28 cellular contexts compared by ENCODE assay signal in genomic region chr13:49777746-49778614, GRCh38. TPM values are rescaled to one million over a fixed set of nuclear protein-coding genes. Genes with fewer than 3 reads are reported as not detected.
A peak's percentile ranks its signal among the peaks of the same experiment; 100 is the strongest.
DNase-seq lines count a peak whose midpoint lies in the region; ATAC-seq, FAIRE-seq and TF ChIP-seq lines count a peak whose summit lies in the region.
"Had no signal": no experiment of that assay in that cellular context is flagged by ENCODE, and none has a peak within 500 bp of the region (broad histone marks: within the 10 kb centered on the region; RNA-seq: fewer than 3 reads in every experiment).

No MANE protein-coding gene starts in this region.

- H3K4me3 Mint-ChIP-seq in CD8-positive, alpha-beta T cell = no peak overlapping the region
- H3K4me3 Mint-ChIP-seq in activated naive CD8-positive, alpha-beta T cell treated with anti-CD3 and anti-CD28 coated beads, Interleukin-2, amount 50 U/mL, for 24 hours = peak overlapping the region; percentile 18
- H3K4me3 Mint-ChIP-seq: activated CD8-positive, alpha-beta T cell treated with anti-CD3 and anti-CD28 coated beads for 36 hours; neural progenitor cell; stimulated activated memory B cell treated with anti-CD40 and anti-IgM and Interleukin-4, amounts not matched to agents 10 μg/mL and 1 μg/mL and 100 μg/mL, for 72 hours; WTC11 had no signal

- no peaks in the 10 kb centered on the region for H3K9me3 Mint-ChIP-seq in CD8-positive, alpha-beta T cell
- H3K9me3 Mint-ChIP-seq in activated naive CD8-positive, alpha-beta T cell treated with anti-CD3 and anti-CD28 coated beads, Interleukin-2, amount 50 U/mL, for 24 hours = no peaks in the 10 kb centered on the region
- H3K9me3 Mint-ChIP-seq: activated CD8-positive, alpha-beta T cell treated with anti-CD3 and anti-CD28 coated beads for 36 hours; neural progenitor cell; stimulated activated memory B cell treated with anti-CD40 and anti-IgM and Interleukin-4, amounts not matched to agents 10 μg/mL and 1 μg/mL and 100 μg/mL, for 72 hours; WTC11 had no signal

- no peaks in the 10 kb centered on the region for H3K27me3 ChIP-seq in CD8-positive, alpha-beta T cell (ENCODE audit: insufficient read depth, low read length)
- H3K27me3 ChIP-seq: body of pancreas, dorsolateral prefrontal cortex, neural progenitor cell, Peyer's patch had no signal

- ATAC-seq in CD8-positive, alpha-beta T cell = peak; percentile 31
- no peak for ATAC-seq in activated naive CD8-positive, alpha-beta T cell treated with anti-CD3 and anti-CD28 coated beads, Interleukin-2, amount 50 U/mL, for 24 hours
- ATAC-seq in left colon (peak; percentile 65), HG03354 (IDR thresholded peaks at IDR 0.05; ENCODE audit: poor library complexity, severe bottlenecking, unreplicated experiment) (no peak)
- ATAC-seq: activated CD8-positive, alpha-beta T cell treated with anti-CD3 and anti-CD28 coated beads for 36 hours; body of pancreas; sciatic nerve; stimulated activated memory B cell treated with anti-CD40 and anti-IgM and Interleukin-4, amounts not matched to agents 10 μg/mL and 1 μg/mL and 100 μg/mL, for 72 hours; WTC11 had no signal

- peak; percentile 55 for FAIRE-seq in GM18507 (lab: Jason Lieb, UNC)

- peak overlapping the region; percentile 12 for H3K27ac Mint-ChIP-seq in CD8-positive, alpha-beta T cell
- H3K27ac Mint-ChIP-seq in activated naive CD8-positive, alpha-beta T cell treated with anti-CD3 and anti-CD28 coated beads, Interleukin-2, amount 50 U/mL, for 24 hours = peak overlapping the region; percentile 83
- H3K27ac Mint-ChIP-seq: activated CD8-positive, alpha-beta T cell treated with anti-CD3 and anti-CD28 coated beads for 36 hours; neural progenitor cell; stimulated activated memory B cell treated with anti-CD40 and anti-IgM and Interleukin-4, amounts not matched to agents 10 μg/mL and 1 μg/mL and 100 μg/mL, for 72 hours had no signal

- no peaks in the 10 kb centered on the region for H3K36me3 Mint-ChIP-seq in CD8-positive, alpha-beta T cell
- peaks cover 4% of the 10 kb centered on the region for H3K36me3 Mint-ChIP-seq in activated naive CD8-positive, alpha-beta T cell treated with anti-CD3 and anti-CD28 coated beads, Interleukin-2, amount 50 U/mL, for 24 hours (ENCODE audit: low read depth)
- H3K36me3 Mint-ChIP-seq: WTC11 had no signal

- TF ChIP-seq CTCF in CD8-positive, alpha-beta T cell (IDR thresholded peaks at IDR 0.05) = no peak

- intact Hi-C loops in CD8-positive, alpha-beta T cell (cut with DNase I, micrococcal nuclease) = no loop called here
- intact Hi-C loops in left colon (cut with DNase I, micrococcal nuclease) = no loop called here

- no peak overlapping the region for H3K4me3 ChIP-seq in CD8-positive, alpha-beta T cell (ENCODE audit: low read depth, low read length)
- H3K4me3 ChIP-seq: body of pancreas, dorsolateral prefrontal cortex, lower lobe of right lung, neural progenitor cell, Peyer's patch had no signal

- no peak overlapping the region for H3K27ac ChIP-seq in CD8-positive, alpha-beta T cell (ENCODE audit: low read depth, low read length)
- H3K27ac ChIP-seq: body of pancreas, dorsolateral prefrontal cortex, epithelial cell of prostate, lower lobe of right lung, neural progenitor cell, Peyer's patch had no signal

- H3K9me3 ChIP-seq in CD8-positive, alpha-beta T cell (ENCODE audit: low read length) = no peaks in the 10 kb centered on the region
- H3K9me3 ChIP-seq: body of pancreas, Caco-2, lower lobe of right lung, Peyer's patch had no signal

- DNase-seq in CD8-positive, alpha-beta T cell = no peak
- DNase-seq in GM18507 (ENCODE audit: extremely low spot score, insufficient read length, low read depth) = no peak
- DNase-seq in activated naive CD8-positive, alpha-beta T cell treated with anti-CD3 and anti-CD28 coated beads, Interleukin-2, amount 50 U/mL, for 24 hours = no peak
- DNase-seq in left colon = no peak
- no peak for DNase-seq in AG08396 (ENCODE audit: low spot score)
- no peak for DNase-seq in stimulated activated CD8-positive, alpha-beta memory T cell treated with anti-CD3 and anti-CD28 coated beads, Interleukin-4, amount 100 ng/mL, for 48 hours
- DNase-seq: activated CD8-positive, alpha-beta T cell treated with anti-CD3 and anti-CD28 coated beads for 36 hours; activated gamma-delta T cell treated with Interleukin-2 at 50 U/mL for 16 hours; activated T-cell treated with anti-CD3 and anti-CD28 coated beads, Interleukin-2, amount 50 U/mL, for 1 hour; body of pancreas; C1 segment of cervical spinal cord; dorsolateral prefrontal cortex; Kasumi-1; lower lobe of right lung; MV-4-11; NCI-H526; Peyer's patch; posterior cingulate gyrus; SHP77 treated with DMSO at 0.1 percent for 48 hours; stimulated activated CD4-positive, alpha-beta T cell treated with anti-CD3 and anti-CD28 coated beads, Interleukin-12 subunit alpha, Interleukin-12 subunit beta, amount 100 ng/mL, for 4 hours; stimulated activated CD4-positive, alpha-beta T cell treated with anti-CD3 and anti-CD28 coated beads, Interleukin-4, amount 100 ng/mL, for 1 hour had no signal

- CTCF ChIA-PET in CD8-positive, alpha-beta T cell (lab: Charles Lee) = interaction anchor here (1.0 kb wide), 1 partner anchor 15 kb away, joined by 3 read pairs; no protein-coding TSS in a partner anchor

- peaks cover 15% of the 10 kb centered on the region for H3K4me1 ChIP-seq in CD8-positive, alpha-beta T cell (ENCODE audit: insufficient read depth, low read length)
- H3K4me1 ChIP-seq: lower lobe of right lung, neural progenitor cell had no signal

- POLR2A ChIA-PET in CD8-positive, alpha-beta T cell (lab: Charles Lee) = no interaction called here

- peaks cover 57% of the 10 kb centered on the region for H3K4me1 Mint-ChIP-seq in CD8-positive, alpha-beta T cell (ENCODE audit: low read depth)
- H3K4me1 Mint-ChIP-seq in activated naive CD8-positive, alpha-beta T cell treated with anti-CD3 and anti-CD28 coated beads, Interleukin-2, amount 50 U/mL, for 24 hours = peaks cover 42% of the 10 kb centered on the region

- H3K36me3 ChIP-seq in CD8-positive, alpha-beta T cell (ENCODE audit: insufficient read depth, low read length) = no peaks in the 10 kb centered on the region
- H3K36me3 ChIP-seq: lower lobe of right lung, neural progenitor cell, Peyer's patch had no signal

- H3K27me3 Mint-ChIP-seq in CD8-positive, alpha-beta T cell (ENCODE audit: low read depth) = no peaks in the 10 kb centered on the region
- H3K27me3 Mint-ChIP-seq in activated naive CD8-positive, alpha-beta T cell treated with anti-CD3 and anti-CD28 coated beads, Interleukin-2, amount 50 U/mL, for 24 hours = no peaks in the 10 kb centered on the region
- H3K27me3 Mint-ChIP-seq: activated CD8-positive, alpha-beta T cell treated with anti-CD3 and anti-CD28 coated beads for 36 hours; stimulated activated memory B cell treated with anti-CD40 and anti-IgM and Interleukin-4, amounts not matched to agents 10 μg/mL and 1 μg/mL and 100 μg/mL, for 72 hours had no signal

RNA-seq across cellular contexts. Expression of gene KPNA3, which starts 14.5 kb away (rescaled TPM):
- 10 to 100 TPM; 22.3 to 23.5 TPM for total RNA-seq in CD8-positive, alpha-beta T cell
- total RNA-seq in left colon = 10 to 100 TPM; 26.0 to 29.5 TPM

Comparison
In these comparisons a context has a peak if more than half of its experiments do, and no peak if none do; other contexts are left out.
1. ATAC-seq: peak in CD8-positive, alpha-beta T cell (single experiment) and left colon (single experiment); none in activated naive CD8-positive, alpha-beta T cell treated with anti-CD3 and anti-CD28 coated beads, Interleukin-2, amount 50 U/mL, for 24 hours (single experiment) and HG03354 (single experiment).